ENCODE assay signal across 1 cellular context in the genomic region with DNA sequence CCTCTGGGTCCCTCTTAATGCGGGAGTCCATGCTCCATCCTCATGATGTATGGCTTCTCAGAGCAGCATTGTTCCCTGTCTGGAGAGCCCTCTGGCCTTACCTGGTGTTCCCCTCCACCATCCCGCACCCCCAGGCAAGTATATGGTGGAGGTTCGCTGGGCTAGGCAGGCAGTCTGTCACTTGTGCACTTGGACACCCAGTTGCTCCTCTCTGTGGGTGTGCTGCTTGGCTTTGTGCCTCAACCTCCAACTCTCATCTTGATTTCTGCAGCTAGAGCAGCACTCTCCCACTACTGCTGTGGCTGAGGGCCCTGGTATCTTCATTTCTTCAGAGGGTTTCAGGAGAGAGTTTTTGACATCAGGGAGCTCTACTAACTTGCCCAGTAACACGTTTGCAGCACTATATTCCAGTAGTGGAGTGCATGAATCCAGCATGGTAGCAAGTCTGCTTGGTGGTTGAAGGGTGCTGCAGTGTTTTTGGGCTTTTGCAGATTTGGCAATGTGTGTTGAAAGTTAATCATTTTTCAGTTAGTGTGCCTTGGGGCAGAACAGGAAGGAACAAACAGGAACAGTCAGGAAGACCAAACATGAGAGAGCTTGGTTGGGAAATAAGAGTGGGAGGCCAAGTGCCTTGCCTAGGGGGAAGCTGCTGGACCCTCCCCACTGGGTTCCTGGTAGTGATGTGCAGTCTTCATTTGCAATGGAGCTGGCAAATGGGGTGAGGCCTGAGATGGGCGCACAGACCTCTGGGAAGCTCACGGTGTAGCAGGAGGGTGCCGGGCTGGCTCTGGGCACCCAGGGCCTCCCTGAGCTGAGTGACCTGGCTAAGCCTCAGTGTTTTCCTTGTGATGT.
TF ChIP-seq lines count a peak whose summit lies in the region.

No MANE protein-coding gene starts in this region.

TF ChIP-seq in A549, 52 proteins besides CTCF, POLR2A, EP300 and RAD21 (continued from another document):
- TF ChIP-seq JUNB (IDR thresholded peaks at IDR 0.05), result peak; percentile 43; the same call in 1 of the 2 replicates
